7 cellular contexts compared by ENCODE assay signal in genomic region chr2:170588729-170589128, GRCh38.
"Had no signal": no experiment of that assay in that cellular context is flagged by ENCODE, and none has a peak within 500 bp of the region (broad histone marks: within the 10 kb centered on the region; RNA-seq: fewer than 3 reads in every experiment).

No MANE protein-coding gene starts in this region.

- H3K27ac Mint-ChIP-seq: GM23338, H9 had no signal

- DNase-seq: H9, HCEC 1CT, KBM-7 had no signal

- ATAC-seq: GM23338 had no signal

- H3K4me2 ChIP-seq: GM23338 had no signal

- H3K9me3 Mint-ChIP-seq: GM23338, H9 had no signal

- H3K4me1 Mint-ChIP-seq: GM23338 had no signal

- H2AFZ ChIP-seq: GM23338 had no signal

- H3K4me3 ChIP-seq: GM23338 had no signal

- FAIRE-seq: H1, H54, HTR-8/SVneo had no signal

- H3K4me3 Mint-ChIP-seq: GM23338, H9 had no signal
